ENCODE assay signal across 1 cellular context in the genomic region with DNA sequence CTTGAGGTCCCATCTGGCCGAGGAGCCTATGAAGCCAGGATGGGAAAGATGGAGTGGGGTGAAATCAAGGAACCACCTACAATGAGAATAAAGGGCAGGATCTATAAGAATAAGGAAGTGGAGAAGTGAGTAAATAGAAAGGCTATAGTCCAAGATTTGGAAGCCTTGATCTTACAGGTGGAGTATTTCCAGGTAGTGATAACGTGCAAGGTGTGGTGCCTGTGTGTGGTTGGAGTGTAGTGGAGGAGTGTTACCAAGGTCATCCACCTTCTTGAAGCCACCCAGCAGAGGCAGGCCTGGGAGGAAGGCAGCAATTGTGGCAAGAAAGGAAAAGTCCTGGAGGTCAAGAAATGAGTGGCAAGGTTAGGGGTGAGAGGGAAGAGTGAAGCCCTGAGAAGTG.
TF ChIP-seq lines count a peak whose summit lies in the region.

No MANE protein-coding gene starts in this region.

TF ChIP-seq in H1, 55 proteins besides CTCF, POLR2A, EP300 and RAD21:
- no peak for TF ChIP-seq CREB1 (IDR thresholded peaks at IDR 0.05)
- TF ChIP-seq RNF2 (IDR thresholded peaks at IDR 0.05; ENCODE audit: borderline replicate concordance, low read depth, low read length, missing control alignments, poor library complexity, severe bottlenecking), result no peak
- no peak for TF ChIP-seq MAFK (IDR thresholded peaks at IDR 0.05; ENCODE audit: low read depth, low read length)
- no peak for TF ChIP-seq CEBPB (IDR thresholded peaks at IDR 0.05; ENCODE audit: low read depth, low read length)
- no peak for TF ChIP-seq TBP (IDR thresholded peaks at IDR 0.05; ENCODE audit: low read depth, low read length)
- TF ChIP-seq PHF8 (conservative IDR thresholded peaks at IDR 0.05; ENCODE audit: low read depth, low read length), result no peak
- TF ChIP-seq SUZ12 (IDR thresholded peaks at IDR 0.05; ENCODE audit: low read length), result no peak
- TF ChIP-seq SIN3A (conservative IDR thresholded peaks at IDR 0.05 in 1 of 2, IDR thresholded peaks at IDR 0.05 in 1 of 2; ENCODE audit: low read depth in 1 of 2, low read length in 2 of 2), result no peak
- TF ChIP-seq YY1 (IDR thresholded peaks at IDR 0.05; ENCODE audit: low read depth, low read length), result no peak
- no peak for TF ChIP-seq SP1 (IDR thresholded peaks at IDR 0.05; ENCODE audit: low read depth, low read length)
- no peak for TF ChIP-seq SAP30 (IDR thresholded peaks at IDR 0.05; ENCODE audit: insufficient read depth, insufficient replicate concordance, low read length)
- no peak for TF ChIP-seq JUN (IDR thresholded peaks at IDR 0.05; ENCODE audit: low read depth, low read length)
- no peak for TF ChIP-seq SP4 (IDR thresholded peaks at IDR 0.05; ENCODE audit: low read length)
- no peak for TF ChIP-seq TEAD4 (IDR thresholded peaks at IDR 0.05; ENCODE audit: low read depth, low read length)
